Comparison of ENCODE assay signal across 23 cellular contexts in the genomic region with DNA sequence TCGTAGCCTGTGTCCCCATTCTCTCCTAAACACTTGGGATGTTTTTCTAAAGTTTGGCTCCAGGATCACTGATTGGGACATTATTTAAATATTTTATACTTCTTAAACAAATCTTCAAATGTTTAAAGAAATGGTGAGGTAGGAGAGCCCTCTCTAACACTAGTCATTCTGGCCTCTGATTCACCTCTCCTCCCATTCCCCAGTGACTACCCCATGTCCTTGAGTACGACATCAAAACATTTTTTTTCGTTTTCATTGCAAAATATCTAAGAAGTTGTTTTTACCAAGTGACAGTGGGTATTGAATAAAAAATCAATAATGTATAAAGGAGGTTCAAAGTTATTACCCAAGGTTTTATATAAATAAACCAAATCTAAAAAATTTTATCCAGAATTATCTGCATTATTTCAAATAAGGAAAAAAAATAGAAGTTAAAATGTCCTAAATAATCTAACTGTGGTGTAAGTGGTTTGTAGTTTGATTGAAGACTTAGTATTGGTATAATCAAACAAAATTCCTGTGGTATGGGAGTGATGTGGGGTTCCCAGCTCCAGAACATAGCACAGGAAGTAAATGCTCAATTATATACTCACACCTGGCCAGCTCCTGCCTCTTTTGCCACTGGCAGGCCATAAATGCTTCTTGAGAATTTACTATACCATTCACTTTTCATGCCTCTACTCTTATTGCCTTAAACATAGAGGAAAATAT. TPM values are rescaled to one million over a fixed set of nuclear protein-coding genes. Genes with fewer than 3 reads are reported as not detected.
DNase-seq lines count a peak whose midpoint lies in the region; ATAC-seq and TF ChIP-seq lines count a peak whose summit lies in the region.
"Had no signal": no experiment of that assay in that cellular context is flagged by ENCODE, and none has a peak within 500 bp of the region (broad histone marks: within the 10 kb centered on the region; RNA-seq: fewer than 3 reads in every experiment).

No MANE protein-coding gene starts in this region.

- no peak overlapping the region for H3K27ac Mint-ChIP-seq in MCF 10A (ENCODE audit: low read depth, unreplicated experiment)
- peak overlapping the region; percentile 50 for H3K27ac Mint-ChIP-seq in stimulated activated memory B cell treated with anti-CD40 and anti-IgM and Interleukin-4, amounts not matched to agents 10 μg/mL and 1 μg/mL and 100 μg/mL, for 72 hours
- no peak overlapping the region for H3K27ac Mint-ChIP-seq in activated T-helper 1 cell treated with anti-CD3 and anti-CD28 coated beads, Interleukin-12 subunit alpha, Interleukin-12 subunit beta, Interleukin-2, Interleukin-4 antibody, amounts not matched to agents 30 ng/mL and 10 ng/mL and 1 ng/mL, durations not matched to agents 14 hours and 24 hours and 36 hours
- H3K27ac Mint-ChIP-seq: HFFc6 had no signal

- no peak overlapping the region for H3K9ac ChIP-seq in mammary epithelial cell (ENCODE audit: insufficient read depth, low read length)
- H3K9ac ChIP-seq: BLaER1 treated with 17β-estradiol and CSF1 and Interleukin-3, amounts not matched to agents 10 nM and 100 nM; KMS-11 had no signal

- H3K4me2 ChIP-seq in mammary epithelial cell (ENCODE audit: insufficient read depth, low read depth, low read length) = no peak overlapping the region
- H3K4me2 ChIP-seq: BLaER1 treated with 17β-estradiol and CSF1 and Interleukin-3, amounts not matched to agents 10 nM and 100 nM; KMS-11 had no signal

- no peak overlapping the region for H2AFZ ChIP-seq in mammary epithelial cell (ENCODE audit: low read depth, low read length)

- H3K4me3 Mint-ChIP-seq in MCF 10A (ENCODE audit: unreplicated experiment) = no peak overlapping the region
- no peak overlapping the region for H3K4me3 Mint-ChIP-seq in stimulated activated memory B cell treated with anti-CD40 and anti-IgM and Interleukin-4, amounts not matched to agents 10 μg/mL and 1 μg/mL and 100 μg/mL, for 72 hours
- H3K4me3 Mint-ChIP-seq in activated T-helper 1 cell treated with anti-CD3 and anti-CD28 coated beads, Interleukin-12 subunit alpha, Interleukin-12 subunit beta, Interleukin-2, Interleukin-4 antibody, amounts not matched to agents 30 ng/mL and 10 ng/mL and 1 ng/mL, durations not matched to agents 14 hours and 24 hours and 36 hours = no peak overlapping the region
- H3K4me3 Mint-ChIP-seq: HFFc6 had no signal

- no peaks in the 10 kb centered on the region for H4K20me1 ChIP-seq in mammary epithelial cell (ENCODE audit: insufficient read depth, low read length)
- H4K20me1 ChIP-seq: BLaER1 treated with 17β-estradiol and CSF1 and Interleukin-3, amounts not matched to agents 10 nM and 100 nM had no signal

- no peak for ATAC-seq in stimulated activated memory B cell treated with anti-CD40 and anti-IgM and Interleukin-4, amounts not matched to agents 10 μg/mL and 1 μg/mL and 100 μg/mL, for 72 hours
- ATAC-seq in HG02571 (IDR thresholded peaks at IDR 0.05; ENCODE audit: unreplicated experiment) (no peak), GM19023 (IDR thresholded peaks at IDR 0.05; ENCODE audit: unreplicated experiment) (no peak)
- ATAC-seq: GM12878, HepG2 had no signal

- no peaks in the 10 kb centered on the region for H3K4me1 Mint-ChIP-seq in MCF 10A (ENCODE audit: insufficient read depth, unreplicated experiment)
- H3K4me1 Mint-ChIP-seq in stimulated activated memory B cell treated with anti-CD40 and anti-IgM and Interleukin-4, amounts not matched to agents 10 μg/mL and 1 μg/mL and 100 μg/mL, for 72 hours = peaks cover 20% of the 10 kb centered on the region
- H3K4me1 Mint-ChIP-seq in activated T-helper 1 cell treated with anti-CD3 and anti-CD28 coated beads, Interleukin-12 subunit alpha, Interleukin-12 subunit beta, Interleukin-2, Interleukin-4 antibody, amounts not matched to agents 30 ng/mL and 10 ng/mL and 1 ng/mL, durations not matched to agents 14 hours and 24 hours and 36 hours (ENCODE audit: low read depth) = peaks cover 12% of the 10 kb centered on the region

- intact Hi-C loops in mammary epithelial cell (cut with micrococcal nuclease) = no loop called here
- intact Hi-C loops in MCF 10A (cut with micrococcal nuclease) = no loop called here
- intact Hi-C loops in activated T-helper 1 cell treated with anti-CD3 and anti-CD28 coated beads, Interleukin-12 subunit alpha, Interleukin-12 subunit beta, Interleukin-2, Interleukin-4 antibody, amounts not matched to agents 30 ng/mL and 10 ng/mL and 1 ng/mL, durations not matched to agents 14 hours and 24 hours and 36 hours (cut with micrococcal nuclease) = no loop called here

- peak; percentile 30 for DNase-seq in mammary epithelial cell
- no peak for DNase-seq in MCF 10A (ENCODE audit: unreplicated experiment)
- DNase-seq in amniotic epithelial cell (ENCODE audit: low read depth) = peak; percentile 38
- peak; percentile 28 for DNase-seq in kidney tubule cell (ENCODE audit: low spot score)
- DNase-seq in activated T-helper 1 cell treated with anti-CD3 and anti-CD28 coated beads, Interleukin-12 subunit alpha, Interleukin-12 subunit beta, Interleukin-2, Interleukin-4 antibody, amounts not matched to agents 30 ng/mL and 10 ng/mL and 1 ng/mL, durations not matched to agents 14 hours and 24 hours and 36 hours (ENCODE audit: low spot score) = no peak
- DNase-seq: 8988T, DMS 273 treated with DMSO at 0.1 percent for 48 hours, GOT3, HFFc6, MM.1S, NCI-H1105, NCI-H187, NCI-H446 treated with DMSO at 0.1 percent for 48 hours, NCI-H82, Peyer's patch, SIG-M5 had no signal

- no peak for TF ChIP-seq CTCF in mammary epithelial cell (conservative IDR thresholded peaks at IDR 0.05 in 1 of 2, IDR thresholded peaks at IDR 0.05 in 1 of 2; ENCODE audit: extremely low read depth in 1 of 2, insufficient read depth in 1 of 2, low read depth in 1 of 2, low read length in 2 of 2)
- no peak for TF ChIP-seq CTCF in MCF 10A (IDR thresholded peaks at IDR 0.05; ENCODE audit: unreplicated experiment)

- in situ Hi-C loops in mammary epithelial cell (cut with MboI; ENCODE audit: low sequenced_read_pairs in 2 of 2) = no loop called here

- no peaks in the 10 kb centered on the region for H3K9me3 Mint-ChIP-seq in MCF 10A (ENCODE audit: unreplicated experiment)
- peaks cover 4% of the 10 kb centered on the region for H3K9me3 Mint-ChIP-seq in stimulated activated memory B cell treated with anti-CD40 and anti-IgM and Interleukin-4, amounts not matched to agents 10 μg/mL and 1 μg/mL and 100 μg/mL, for 72 hours
- H3K9me3 Mint-ChIP-seq in activated T-helper 1 cell treated with anti-CD3 and anti-CD28 coated beads, Interleukin-12 subunit alpha, Interleukin-12 subunit beta, Interleukin-2, Interleukin-4 antibody, amounts not matched to agents 30 ng/mL and 10 ng/mL and 1 ng/mL, durations not matched to agents 14 hours and 24 hours and 36 hours = peaks cover 7% of the 10 kb centered on the region
- H3K9me3 Mint-ChIP-seq: HFFc6 had no signal

- H3K79me2 ChIP-seq in mammary epithelial cell (ENCODE audit: insufficient read depth, low read length) = no peaks in the 10 kb centered on the region

- no peaks in the 10 kb centered on the region for H3K4me1 ChIP-seq in mammary epithelial cell (ENCODE audit: insufficient read depth, low read length)
- H3K4me1 ChIP-seq: BLaER1 treated with 17β-estradiol and CSF1 and Interleukin-3, amounts not matched to agents 10 nM and 100 nM; Peyer's patch had no signal

- H3K36me3 Mint-ChIP-seq in MCF 10A (ENCODE audit: insufficient read depth, unreplicated experiment) = no peaks in the 10 kb centered on the region
- no peaks in the 10 kb centered on the region for H3K36me3 Mint-ChIP-seq in stimulated activated memory B cell treated with anti-CD40 and anti-IgM and Interleukin-4, amounts not matched to agents 10 μg/mL and 1 μg/mL and 100 μg/mL, for 72 hours
- H3K36me3 Mint-ChIP-seq in activated T-helper 1 cell treated with anti-CD3 and anti-CD28 coated beads, Interleukin-12 subunit alpha, Interleukin-12 subunit beta, Interleukin-2, Interleukin-4 antibody, amounts not matched to agents 30 ng/mL and 10 ng/mL and 1 ng/mL, durations not matched to agents 14 hours and 24 hours and 36 hours (ENCODE audit: low read depth) = peaks cover 2% of the 10 kb centered on the region

- dilution Hi-C loops in mammary epithelial cell (cut with HindIII; ENCODE audit: low sequenced_read_pairs) = no loop called here

- no peak overlapping the region for H3K27ac ChIP-seq in mammary epithelial cell (ENCODE audit: insufficient read depth, low read depth, low read length)
- H3K27ac ChIP-seq: BLaER1 treated with 17β-estradiol and CSF1 and Interleukin-3, amounts not matched to agents 10 nM and 100 nM; KMS-11; Peyer's patch had no signal

- H3K4me3 ChIP-seq in mammary epithelial cell (replicated peaks in 1 of 3; ENCODE audit: insufficient read depth in 1 of 3, low read depth in 2 of 3, low read length in 3 of 3) = no peak overlapping the region
- H3K4me3 ChIP-seq: BLaER1 treated with 17β-estradiol and CSF1 and Interleukin-3, amounts not matched to agents 10 nM and 100 nM; GM12878; Peyer's patch had no signal

- WGBS in mammary epithelial cell (ENCODE audit: low coverage, missing lambda C conversion rate) = 49% methylated on average over 3 of the region's 3 CpGs

- no peaks in the 10 kb centered on the region for H3K36me3 ChIP-seq in mammary epithelial cell (ENCODE audit: insufficient read depth, low read length)
- H3K36me3 ChIP-seq: BLaER1 treated with 17β-estradiol and CSF1 and Interleukin-3, amounts not matched to agents 10 nM and 100 nM; Peyer's patch had no signal

- CTCF ChIA-PET in mammary epithelial cell (lab: Charles Lee; ENCODE audit: low non-redundant PET) (no interaction called here), MCF 10A (lab: Yijun Ruan, JAX) (interaction anchor here (0.5 kb wide), 1 partner anchor 240 kb away, joined by 3 read pairs; no protein-coding TSS in a partner anchor)

- POLR2A ChIA-PET in MCF 10A (lab: Yijun Ruan, JAX) = interaction anchor here (0.6 to 1.0 kb wide), 2 partner anchors 8 to 9 kb away, joined by 3 read pairs; no protein-coding TSS in a partner anchor

- no peaks in the 10 kb centered on the region for H3K9me3 ChIP-seq in mammary epithelial cell (replicated peaks; ENCODE audit: insufficient read depth, low read length)
- H3K9me3 ChIP-seq: Peyer's patch had no signal

- no peaks in the 10 kb centered on the region for H3K27me3 ChIP-seq in mammary epithelial cell (ENCODE audit: insufficient read depth, low read length)
- H3K27me3 ChIP-seq: BLaER1 treated with 17β-estradiol and CSF1 and Interleukin-3, amounts not matched to agents 10 nM and 100 nM; Peyer's patch had no signal

- BruUV-seq in mammary epithelial cell (replicated peaks; lab: Mats Ljungman, UMichigan) = no TSS peak
- BruUV-seq in MCF 10A (replicated peaks; lab: Mats Ljungman, UMichigan) = no TSS peak

- H3K27me3 Mint-ChIP-seq in MCF 10A (ENCODE audit: insufficient read depth, unreplicated experiment) = no peaks in the 10 kb centered on the region
- H3K27me3 Mint-ChIP-seq in stimulated activated memory B cell treated with anti-CD40 and anti-IgM and Interleukin-4, amounts not matched to agents 10 μg/mL and 1 μg/mL and 100 μg/mL, for 72 hours = no peaks in the 10 kb centered on the region
- peaks cover 12% of the 10 kb centered on the region for H3K27me3 Mint-ChIP-seq in activated T-helper 1 cell treated with anti-CD3 and anti-CD28 coated beads, Interleukin-12 subunit alpha, Interleukin-12 subunit beta, Interleukin-2, Interleukin-4 antibody, amounts not matched to agents 30 ng/mL and 10 ng/mL and 1 ng/mL, durations not matched to agents 14 hours and 24 hours and 36 hours (ENCODE audit: insufficient read depth)

RNA-seq across cellular contexts. Expression of gene MAST4, which starts 51.1 kb away (rescaled TPM):
- total RNA-seq in mammary epithelial cell = 100 to 1,000 TPM in 1 of 2 donors, 10 to 100 TPM in 1; 54.0 to 108 TPM
- polyA plus RNA-seq in mammary epithelial cell = 31.4 TPM
- 202 TPM for polyA minus RNA-seq in mammary epithelial cell
- total RNA-seq in MCF 10A (2022) = 26.5 and 26.8 TPM in 2 replicates
- 18.4 and 19.0 TPM in 2 replicates for total RNA-seq in activated T-helper 1 cell treated with anti-CD3 and anti-CD28 coated beads, Interleukin-12 subunit alpha, Interleukin-12 subunit beta, Interleukin-2, Interleukin-4 antibody, amounts not matched to agents 30 ng/mL and 10 ng/mL and 1 ng/mL, durations not matched to agents 14 hours and 24 hours and 36 hours

Comparison
In these comparisons a context has a peak if more than half of its experiments do, and no peak if none do; other contexts are left out.
1. DNase-seq: peak in mammary epithelial cell (single experiment), amniotic epithelial cell (single experiment) and kidney tubule cell (single experiment); none in MCF 10A (single experiment) and activated T-helper 1 cell treated with anti-CD3 and anti-CD28 coated beads, Interleukin-12 subunit alpha, Interleukin-12 subunit beta, Interleukin-2, Interleukin-4 antibody, amounts not matched to agents 30 ng/mL and 10 ng/mL and 1 ng/mL, durations not matched to agents 14 hours and 24 hours and 36 hours (single experiment).